In the genomic region with DNA sequence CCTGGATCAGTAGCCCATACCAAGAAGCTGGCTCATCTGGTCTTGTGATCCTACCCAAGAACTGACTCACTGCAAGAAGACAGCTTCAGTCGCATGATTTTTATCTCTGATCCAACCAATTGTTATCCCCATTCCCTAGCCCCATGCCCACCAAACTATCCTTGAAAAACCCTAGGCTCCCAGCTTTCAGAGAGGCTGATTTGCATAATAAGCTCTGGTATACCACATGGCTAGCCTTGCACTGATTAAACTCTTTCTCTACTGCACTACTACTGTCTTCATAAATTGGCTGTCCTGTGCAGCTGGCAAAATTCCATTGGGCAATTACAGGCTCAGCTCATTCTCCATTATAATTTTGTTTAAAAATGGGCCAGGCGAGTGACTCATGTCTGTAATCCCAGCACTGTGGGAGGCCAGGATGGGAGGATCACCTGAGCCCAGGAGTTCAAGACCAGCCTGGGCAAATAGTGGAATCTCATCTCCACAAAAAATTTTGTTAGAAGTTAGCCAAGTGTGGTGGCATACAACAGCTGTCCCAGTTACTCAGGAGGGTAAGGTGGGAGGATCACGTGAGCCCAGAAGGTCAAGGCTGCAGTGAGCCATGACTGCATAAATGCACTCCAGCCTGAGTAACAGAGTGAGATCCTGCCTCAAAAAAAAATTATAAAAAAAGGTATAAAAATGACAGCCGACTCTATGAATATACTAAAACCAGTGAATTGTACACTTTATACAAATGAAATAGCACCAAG, we compare ENCODE assay signal across 17 cellular contexts.
DNase-seq lines count a peak whose midpoint lies in the region; ATAC-seq and TF ChIP-seq lines count a peak whose summit lies in the region.
"Had no signal": no experiment of that assay in that cellular context is flagged by ENCODE, and none has a peak within 500 bp of the region (broad histone marks: within the 10 kb centered on the region; RNA-seq: fewer than 3 reads in every experiment).

No MANE protein-coding gene starts in this region.

- H3K27me3 Mint-ChIP-seq in HFFc6 (ENCODE audit: insufficient read depth), result peaks cover 11% of the 10 kb centered on the region; the same call in 1 of the 2 replicates
- H3K27me3 Mint-ChIP-seq in activated T-cell treated with anti-CD3 and anti-CD28 coated beads, Interleukin-2, amount 50 U/mL, for 72 hours (ENCODE audit: low read depth), result peaks cover 9% of the 10 kb centered on the region

- H3K9me3 Mint-ChIP-seq in HFFc6, result no peaks in the 10 kb centered on the region
- no peaks in the 10 kb centered on the region for H3K9me3 Mint-ChIP-seq in stimulated activated effector memory CD8-positive, alpha-beta T cell treated with anti-CD3 and anti-CD28 coated beads, Interleukin-12 subunit alpha, Interleukin-12 subunit beta, amount 100 ng/mL, for 72 hours
- no peaks in the 10 kb centered on the region for H3K9me3 Mint-ChIP-seq in activated T-cell treated with anti-CD3 and anti-CD28 coated beads, Interleukin-2, amount 50 U/mL, for 72 hours
- H3K9me3 Mint-ChIP-seq: activated naive CD8-positive, alpha-beta T cell treated with anti-CD3 and anti-CD28 coated beads, Interleukin-2, amount 10 ng/mL, durations not matched to agents 7 days and 5 days; naive B cell had no signal

- TF ChIP-seq CTCF in AG10803 (conservative IDR thresholded peaks at IDR 0.05; ENCODE audit: low read length), result no peak
- TF ChIP-seq CTCF in HFFc6 (IDR thresholded peaks at IDR 0.05), result no peak

- no peaks in the 10 kb centered on the region for H3K36me3 Mint-ChIP-seq in HFFc6 (ENCODE audit: low read depth)
- no peaks in the 10 kb centered on the region for H3K36me3 Mint-ChIP-seq in stimulated activated effector memory CD8-positive, alpha-beta T cell treated with anti-CD3 and anti-CD28 coated beads, Interleukin-12 subunit alpha, Interleukin-12 subunit beta, amount 100 ng/mL, for 72 hours
- no peaks in the 10 kb centered on the region for H3K36me3 Mint-ChIP-seq in activated T-cell treated with anti-CD3 and anti-CD28 coated beads, Interleukin-2, amount 50 U/mL, for 72 hours (ENCODE audit: insufficient read depth in 2 of 2)
- H3K36me3 Mint-ChIP-seq: activated naive CD8-positive, alpha-beta T cell treated with anti-CD3 and anti-CD28 coated beads, Interleukin-2, amount 10 ng/mL, durations not matched to agents 7 days and 5 days; naive B cell had no signal

- H3K4me1 Mint-ChIP-seq in HFFc6 (ENCODE audit: low read depth), result peaks cover 16% of the 10 kb centered on the region
- peaks cover 11% of the 10 kb centered on the region for H3K4me1 Mint-ChIP-seq in stimulated activated effector memory CD8-positive, alpha-beta T cell treated with anti-CD3 and anti-CD28 coated beads, Interleukin-12 subunit alpha, Interleukin-12 subunit beta, amount 100 ng/mL, for 72 hours
- H3K4me1 Mint-ChIP-seq in activated T-cell treated with anti-CD3 and anti-CD28 coated beads, Interleukin-2, amount 50 U/mL, for 72 hours (ENCODE audit: low read depth), result peaks cover 6% of the 10 kb centered on the region

- DNase-seq in AG10803 (ENCODE audit: low read depth) (peak; percentile 11), HFFc6 (peak; percentile 44), T1000 (lab: John Stamatoyannopoulos, UW) (peak; percentile 17), glomerular visceral epithelial cell (ENCODE audit: extremely low spot score) (peak; percentile 67), NCI-H774 (lab: John Stamatoyannopoulos, UW) (no peak)
- no peak for DNase-seq in stimulated activated effector memory CD8-positive, alpha-beta T cell treated with anti-CD3 and anti-CD28 coated beads, Interleukin-12 subunit alpha, Interleukin-12 subunit beta, amount 100 ng/mL, for 72 hours (ENCODE audit: low spot score in 2 of 2)
- no peak for DNase-seq in stimulated activated CD4-positive, alpha-beta T cell treated with anti-CD3 and anti-CD28 coated beads, Interleukin-4, amount 100 ng/mL, for 4 hours
- no peak for DNase-seq in activated T-cell treated with anti-CD3 and anti-CD28 coated beads, Interleukin-2, amount 50 U/mL, for 72 hours
- DNase-seq: activated CD4-positive, CD25-positive, alpha-beta regulatory T cell treated with anti-CD3 and anti-CD28 coated beads, Interleukin-2, amount 50 U/mL, for 72 hours; activated naive CD8-positive, alpha-beta T cell treated with anti-CD3 and anti-CD28 coated beads, Interleukin-2, amount 10 ng/mL, durations not matched to agents 7 days and 5 days; activated T-cell treated with anti-CD3 and anti-CD28 coated beads for 4 hours; hypothalamus; naive B cell; NCI-H2171; stimulated activated CD8-positive, alpha-beta memory T cell treated with anti-CD3 and anti-CD28 coated beads, Interleukin-4, amount 100 ng/mL, for 48 hours had no signal

- no peak overlapping the region for H3K4me3 ChIP-seq in AG10803 (ENCODE audit: low read length)
- H3K4me3 ChIP-seq: BLaER1 treated with 17β-estradiol and CSF1 and Interleukin-3, amounts not matched to agents 10 nM and 100 nM; tibial nerve had no signal

- H3K4me3 Mint-ChIP-seq in HFFc6, result no peak overlapping the region
- no peak overlapping the region for H3K4me3 Mint-ChIP-seq in stimulated activated effector memory CD8-positive, alpha-beta T cell treated with anti-CD3 and anti-CD28 coated beads, Interleukin-12 subunit alpha, Interleukin-12 subunit beta, amount 100 ng/mL, for 72 hours
- no peak overlapping the region for H3K4me3 Mint-ChIP-seq in activated T-cell treated with anti-CD3 and anti-CD28 coated beads, Interleukin-2, amount 50 U/mL, for 72 hours
- H3K4me3 Mint-ChIP-seq: activated naive CD8-positive, alpha-beta T cell treated with anti-CD3 and anti-CD28 coated beads, Interleukin-2, amount 10 ng/mL, durations not matched to agents 7 days and 5 days; naive B cell had no signal

- no peak for ATAC-seq in stimulated activated effector memory CD8-positive, alpha-beta T cell treated with anti-CD3 and anti-CD28 coated beads, Interleukin-12 subunit alpha, Interleukin-12 subunit beta, amount 100 ng/mL, for 72 hours
- no peak for ATAC-seq in activated T-cell treated with anti-CD3 and anti-CD28 coated beads, Interleukin-2, amount 50 U/mL, for 72 hours (replicated peaks in 1 of 2)

- no peak overlapping the region for H3K27ac Mint-ChIP-seq in HFFc6
- H3K27ac Mint-ChIP-seq in stimulated activated effector memory CD8-positive, alpha-beta T cell treated with anti-CD3 and anti-CD28 coated beads, Interleukin-12 subunit alpha, Interleukin-12 subunit beta, amount 100 ng/mL, for 72 hours, result no peak overlapping the region
- H3K27ac Mint-ChIP-seq in activated T-cell treated with anti-CD3 and anti-CD28 coated beads, Interleukin-2, amount 50 U/mL, for 72 hours, result no peak overlapping the region
- H3K27ac Mint-ChIP-seq: activated naive CD8-positive, alpha-beta T cell treated with anti-CD3 and anti-CD28 coated beads, Interleukin-2, amount 10 ng/mL, durations not matched to agents 7 days and 5 days; naive B cell had no signal

Comparison
In these comparisons a context has a peak if more than half of its experiments do, and no peak if none do; other contexts are left out.
1. DNase-seq: peak in AG10803 (single experiment), HFFc6 (single experiment), T1000 (single experiment) and glomerular visceral epithelial cell (single experiment); none in stimulated activated effector memory CD8-positive, alpha-beta T cell treated with anti-CD3 and anti-CD28 coated beads, Interleukin-12 subunit alpha, Interleukin-12 subunit beta, amount 100 ng/mL, for 72 hours (0 of 2), NCI-H774 (single experiment), stimulated activated CD4-positive, alpha-beta T cell treated with anti-CD3 and anti-CD28 coated beads, Interleukin-4, amount 100 ng/mL, for 4 hours (0 of 2) and activated T-cell treated with anti-CD3 and anti-CD28 coated beads, Interleukin-2, amount 50 U/mL, for 72 hours (0 of 2).